Comparison of ENCODE assay signal across 20 cellular contexts in genomic region chr7:44705434-44705833, GRCh38. TPM values are rescaled to one million over a fixed set of nuclear protein-coding genes. Genes with fewer than 3 reads are reported as not detected.
DNase-seq lines count a peak whose midpoint lies in the region; ATAC-seq, FAIRE-seq and TF ChIP-seq lines count a peak whose summit lies in the region.
"Had no signal": no experiment of that assay in that cellular context is flagged by ENCODE, and none has a peak within 500 bp of the region (broad histone marks: within the 10 kb centered on the region; RNA-seq: fewer than 3 reads in every experiment).

No MANE protein-coding gene starts in this region.

- peak; percentile 48 for FAIRE-seq in urothelium cell line (lab: Jason Lieb, UNC)
- FAIRE-seq: D721Med, RCC 7860 had no signal

- H3K27ac Mint-ChIP-seq in activated CD8-positive, alpha-beta T cell treated with anti-CD3 and anti-CD28 coated beads for 36 hours: peak overlapping the region; percentile 55
- no peak overlapping the region for H3K27ac Mint-ChIP-seq in activated CD8-positive, alpha-beta T cell treated with anti-CD3 and anti-CD28 coated beads, Interleukin-2, amount 10 ng/mL, durations not matched to agents 7 days and 5 days
- peak overlapping the region; percentile 33 for H3K27ac Mint-ChIP-seq in stimulated activated naive CD8-positive, alpha-beta T cell treated with anti-CD3 and anti-CD28 coated beads, Interleukin-15, Interleukin-2, amounts not matched to agents 100 ng/mL and 50 ng/mL, for 24 hours

- no peak for ATAC-seq in activated CD8-positive, alpha-beta T cell treated with anti-CD3 and anti-CD28 coated beads for 36 hours
- no peak for ATAC-seq in activated CD8-positive, alpha-beta T cell treated with anti-CD3 and anti-CD28 coated beads, Interleukin-2, amount 10 ng/mL, durations not matched to agents 7 days and 5 days
- ATAC-seq in stimulated activated naive CD8-positive, alpha-beta T cell treated with anti-CD3 and anti-CD28 coated beads, Interleukin-15, Interleukin-2, amounts not matched to agents 100 U/mL and 50 U/mL, for 24 hours: no peak

- H3K36me3 Mint-ChIP-seq in activated CD8-positive, alpha-beta T cell treated with anti-CD3 and anti-CD28 coated beads for 36 hours (ENCODE audit: low read depth): peaks cover 41% of the 10 kb centered on the region
- H3K36me3 Mint-ChIP-seq in activated CD8-positive, alpha-beta T cell treated with anti-CD3 and anti-CD28 coated beads, Interleukin-2, amount 10 ng/mL, durations not matched to agents 7 days and 5 days (ENCODE audit: low read depth): peaks cover 49% of the 10 kb centered on the region
- H3K36me3 Mint-ChIP-seq in stimulated activated naive CD8-positive, alpha-beta T cell treated with anti-CD3 and anti-CD28 coated beads, Interleukin-15, Interleukin-2, amounts not matched to agents 100 ng/mL and 50 ng/mL, for 24 hours (ENCODE audit: low read depth): peaks cover 34% of the 10 kb centered on the region

- CTCF ChIA-PET in activated CD8-positive, alpha-beta T cell treated with anti-CD3 and anti-CD28 coated beads for 36 hours (lab: Charles Lee): interaction anchor here (1.2 kb wide), 1 partner anchor 86 kb away, joined by 3 read pairs; no protein-coding TSS in a partner anchor
- CTCF ChIA-PET in activated CD8-positive, alpha-beta T cell treated with anti-CD3 and anti-CD28 coated beads, Interleukin-2, amount 10 ng/mL, durations not matched to agents 7 days and 5 days (lab: Charles Lee): no interaction called here

- TF ChIP-seq CTCF in activated CD8-positive, alpha-beta T cell treated with anti-CD3 and anti-CD28 coated beads for 36 hours (IDR thresholded peaks at IDR 0.05): no peak
- no peak for TF ChIP-seq CTCF in fibroblast of villous mesenchyme (IDR thresholded peaks at IDR 0.05; ENCODE audit: insufficient read depth, low read depth, low read length)

- POLR2A ChIA-PET in activated CD8-positive, alpha-beta T cell treated with anti-CD3 and anti-CD28 coated beads for 36 hours (lab: Charles Lee): no interaction called here
- POLR2A ChIA-PET in activated CD8-positive, alpha-beta T cell treated with anti-CD3 and anti-CD28 coated beads, Interleukin-2, amount 10 ng/mL, durations not matched to agents 7 days and 5 days (lab: Charles Lee): no interaction called here

- no peaks in the 10 kb centered on the region for H3K27me3 Mint-ChIP-seq in activated CD8-positive, alpha-beta T cell treated with anti-CD3 and anti-CD28 coated beads for 36 hours
- H3K27me3 Mint-ChIP-seq in activated CD8-positive, alpha-beta T cell treated with anti-CD3 and anti-CD28 coated beads, Interleukin-2, amount 10 ng/mL, durations not matched to agents 7 days and 5 days (ENCODE audit: low read depth): no peaks in the 10 kb centered on the region
- no peaks in the 10 kb centered on the region for H3K27me3 Mint-ChIP-seq in stimulated activated naive CD8-positive, alpha-beta T cell treated with anti-CD3 and anti-CD28 coated beads, Interleukin-15, Interleukin-2, amounts not matched to agents 100 ng/mL and 50 ng/mL, for 24 hours

- intact Hi-C loops in activated CD8-positive, alpha-beta T cell treated with anti-CD3 and anti-CD28 coated beads for 36 hours (cut with micrococcal nuclease): no loop called here

- H3K4me3 Mint-ChIP-seq in activated CD8-positive, alpha-beta T cell treated with anti-CD3 and anti-CD28 coated beads for 36 hours: no peak overlapping the region
- no peak overlapping the region for H3K4me3 Mint-ChIP-seq in activated CD8-positive, alpha-beta T cell treated with anti-CD3 and anti-CD28 coated beads, Interleukin-2, amount 10 ng/mL, durations not matched to agents 7 days and 5 days
- H3K4me3 Mint-ChIP-seq in stimulated activated naive CD8-positive, alpha-beta T cell treated with anti-CD3 and anti-CD28 coated beads, Interleukin-15, Interleukin-2, amounts not matched to agents 100 ng/mL and 50 ng/mL, for 24 hours: no peak overlapping the region

- DNase-seq in activated CD8-positive, alpha-beta T cell treated with anti-CD3 and anti-CD28 coated beads for 36 hours: no peak
- no peak for DNase-seq in activated CD8-positive, alpha-beta T cell treated with anti-CD3 and anti-CD28 coated beads, Interleukin-2, amount 10 ng/mL, durations not matched to agents 7 days and 5 days
- no peak for DNase-seq in stimulated activated naive CD8-positive, alpha-beta T cell treated with anti-CD3 and anti-CD28 coated beads, Interleukin-15, Interleukin-2, amounts not matched to agents 100 U/mL and 50 U/mL, for 24 hours
- DNase-seq in fibroblast of villous mesenchyme (ENCODE audit: low read depth): peak; percentile 68
- DNase-seq in urothelium cell line (ENCODE audit: low spot score): no peak
- no peak for DNase-seq in DMS 273 treated with DMSO at 0.1 percent for 48 hours (lab: John Stamatoyannopoulos, UW)
- DNase-seq in HK-2 (ENCODE audit: unreplicated experiment): no peak
- DNase-seq: AML-193, EL, GF-D8, Kasumi-1, NCI-H1694, NCI-H2081, NCI-H2171, NCI-H345, NCI-H524 treated with DMSO at 0.1 percent for 48 hours, OCI-M1 had no signal

- H3K9me3 Mint-ChIP-seq in activated CD8-positive, alpha-beta T cell treated with anti-CD3 and anti-CD28 coated beads for 36 hours: no peaks in the 10 kb centered on the region
- H3K9me3 Mint-ChIP-seq in activated CD8-positive, alpha-beta T cell treated with anti-CD3 and anti-CD28 coated beads, Interleukin-2, amount 10 ng/mL, durations not matched to agents 7 days and 5 days (ENCODE audit: insufficient read depth): no peaks in the 10 kb centered on the region
- no peaks in the 10 kb centered on the region for H3K9me3 Mint-ChIP-seq in stimulated activated naive CD8-positive, alpha-beta T cell treated with anti-CD3 and anti-CD28 coated beads, Interleukin-15, Interleukin-2, amounts not matched to agents 100 ng/mL and 50 ng/mL, for 24 hours

- H3K4me3 ChIP-seq in fibroblast of villous mesenchyme (ENCODE audit: low read depth, low read length): no peak overlapping the region

- H3K4me1 Mint-ChIP-seq in activated CD8-positive, alpha-beta T cell treated with anti-CD3 and anti-CD28 coated beads for 36 hours (ENCODE audit: low read depth): no peaks in the 10 kb centered on the region
- no peaks in the 10 kb centered on the region for H3K4me1 Mint-ChIP-seq in activated CD8-positive, alpha-beta T cell treated with anti-CD3 and anti-CD28 coated beads, Interleukin-2, amount 10 ng/mL, durations not matched to agents 7 days and 5 days (ENCODE audit: low read depth)
- no peaks in the 10 kb centered on the region for H3K4me1 Mint-ChIP-seq in stimulated activated naive CD8-positive, alpha-beta T cell treated with anti-CD3 and anti-CD28 coated beads, Interleukin-15, Interleukin-2, amounts not matched to agents 100 ng/mL and 50 ng/mL, for 24 hours (ENCODE audit: low read depth)

RNA-seq across cellular contexts. Expression of gene ZMIZ2, which starts 43.2 kb away (rescaled TPM):
- 100 to 1,000 TPM; 131 to 134 TPM for total RNA-seq in activated CD8-positive, alpha-beta T cell treated with anti-CD3 and anti-CD28 coated beads for 36 hours
- 10 to 100 TPM; 77.8 to 80.7 TPM for total RNA-seq in activated CD8-positive, alpha-beta T cell treated with anti-CD3 and anti-CD28 coated beads, Interleukin-2, amount 10 ng/mL, durations not matched to agents 7 days and 5 days
- 10.8 and 12.2 TPM in 2 replicates for total RNA-seq in fibroblast of villous mesenchyme
